ENCODE assay signal across 8 cellular contexts in the genomic region with DNA sequence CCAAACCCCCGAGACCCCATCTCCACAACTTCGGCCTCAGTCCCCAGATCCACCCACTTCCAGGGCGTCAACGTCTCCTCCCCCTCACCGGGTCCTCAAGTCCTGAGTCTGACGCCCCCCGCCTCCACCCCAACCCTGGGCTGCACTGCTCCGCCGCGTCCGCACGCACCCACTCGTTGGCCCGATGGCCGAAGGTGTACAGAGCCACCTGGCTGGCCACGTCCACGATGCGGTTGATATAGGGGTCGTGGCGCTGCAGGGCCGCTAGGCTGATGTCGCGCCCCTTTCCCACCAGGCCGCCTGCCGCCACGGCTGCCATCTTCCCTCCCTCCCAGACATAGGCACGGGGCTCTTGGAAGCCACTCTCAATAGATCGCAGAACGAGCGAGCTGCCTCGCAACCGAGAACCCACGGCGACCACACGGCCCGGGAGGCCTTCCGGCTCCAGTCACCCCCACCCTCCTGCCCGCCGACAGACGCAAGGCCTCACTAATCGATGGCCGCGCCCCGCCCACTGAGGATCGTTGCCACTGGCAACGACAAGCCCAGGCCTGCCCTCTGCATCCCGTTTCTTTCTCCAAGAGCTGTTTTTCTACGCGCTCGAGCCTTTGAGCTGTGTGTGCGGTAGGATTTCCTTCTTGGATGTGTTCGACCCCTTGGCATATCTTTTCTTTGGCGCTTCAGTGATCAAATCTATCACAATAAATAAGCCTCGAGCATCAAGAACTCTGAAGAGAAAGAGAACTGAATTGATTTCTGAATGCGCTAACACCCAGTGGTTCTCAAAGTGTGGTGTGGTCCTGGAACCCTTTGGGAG. TPM values are rescaled to one million over a fixed set of nuclear protein-coding genes. Genes with fewer than 3 reads are reported as not detected.
DNase-seq lines count a peak whose midpoint lies in the region; ATAC-seq and TF ChIP-seq lines count a peak whose summit lies in the region.

Gene DCP1B (minus strand): TSS at position 345 of the 817 bp plus-strand sequence. CDS start 26 bp downstream, at position 319.

- no peaks in the 10 kb centered on the region for H3K36me3 ChIP-seq in Loucy (ENCODE audit: insufficient read depth, low read length)

- no peaks in the 10 kb centered on the region for H3K9me3 Mint-ChIP-seq in natural killer cell treated with Interleukin-12 subunit alpha and Interleukin-12 subunit beta and Interleukin-15 and Interleukin-18, amount 100 ng/mL, for 72 hours

- H3K9me3 ChIP-seq in Loucy (ENCODE audit: insufficient read depth, low read depth, low read length) = no peaks in the 10 kb centered on the region

- H3K4me3 Mint-ChIP-seq in natural killer cell treated with Interleukin-12 subunit alpha and Interleukin-12 subunit beta and Interleukin-15 and Interleukin-18, amount 100 ng/mL, for 72 hours = peak within 1 kb of the TSS; percentile 100

- H3K79me2 ChIP-seq in Loucy (ENCODE audit: insufficient read depth, low read length) = peaks cover 22% of the 10 kb centered on the region

- peaks cover 6% of the 10 kb centered on the region for H4K20me1 ChIP-seq in Loucy (ENCODE audit: insufficient read depth, low read length, poor library complexity, severe bottlenecking)

- H3K4me1 ChIP-seq in Loucy (ENCODE audit: insufficient read depth, low read length, poor library complexity, severe bottlenecking) = peaks cover 24% of the 10 kb centered on the region

- H3F3A ChIP-seq in Loucy (ENCODE audit: low read depth) = no peaks in the 10 kb centered on the region

- peak within 1 kb of the TSS; percentile 79 for H2AFZ ChIP-seq in Loucy (ENCODE audit: low read length)

- TF ChIP-seq CTCF in Loucy (conservative IDR thresholded peaks at IDR 0.05; ENCODE audit: low read length) (0 out of 2 replicates have a peak, but pooled peaks have one; percentile 11), fibroblast of pulmonary artery (IDR thresholded peaks at IDR 0.05; ENCODE audit: low read length, missing control alignments) (no peak)

- H3K4me1 Mint-ChIP-seq in natural killer cell treated with Interleukin-12 subunit alpha and Interleukin-12 subunit beta and Interleukin-15 and Interleukin-18, amount 100 ng/mL, for 72 hours (ENCODE audit: low read depth in 2 of 2) = peaks cover 15 to 29% of the 10 kb centered on the region in 2 donors

- H3K4me2 ChIP-seq in Loucy (ENCODE audit: low read depth, low read length, poor library complexity, severe bottlenecking) = peak within 1 kb of the TSS; percentile 84

- DNase-seq in ELF-1 (ENCODE audit: low read depth, low spot score) (peak; percentile 98), H4 (ENCODE audit: low spot score) (peak; percentile 99), SHP77 (lab: John Stamatoyannopoulos, UW) (peak; percentile 75 to 76), fibroblast of pulmonary artery (ENCODE audit: low read depth) (peak; percentile 98)
- peak; percentile 90 for DNase-seq in activated effector memory CD4-positive, alpha-beta T cell treated with Interleukin-2 at 50 U/mL for 16 hours
- peak; percentile 96 for DNase-seq in natural killer cell treated with Interleukin-12 subunit alpha and Interleukin-12 subunit beta and Interleukin-15 and Interleukin-18, amount 100 ng/mL, for 72 hours (ENCODE audit: low spot score)
- peak; percentile 94 for DNase-seq in stimulated activated naive CD8-positive, alpha-beta T cell treated with anti-CD3 and anti-CD28 coated beads, Interleukin-15, Interleukin-2, amounts not matched to agents 100 U/mL and 50 U/mL, for 24 hours

- H3K27me3 Mint-ChIP-seq in natural killer cell treated with Interleukin-12 subunit alpha and Interleukin-12 subunit beta and Interleukin-15 and Interleukin-18, amount 100 ng/mL, for 72 hours = peaks cover 0 to under 1% of the 10 kb centered on the region in 2 donors

- peak; percentile 100 for ATAC-seq in natural killer cell treated with Interleukin-12 subunit alpha and Interleukin-12 subunit beta and Interleukin-15 and Interleukin-18, amount 100 ng/mL, for 72 hours
- peak; percentile 100 for ATAC-seq in stimulated activated naive CD8-positive, alpha-beta T cell treated with anti-CD3 and anti-CD28 coated beads, Interleukin-15, Interleukin-2, amounts not matched to agents 100 U/mL and 50 U/mL, for 24 hours

- no peaks in the 10 kb centered on the region for H3K9me2 ChIP-seq in Loucy (replicated peaks; ENCODE audit: low read depth, low read length)

- peak within 1 kb of the TSS; percentile 96 to 97 for H3K27ac Mint-ChIP-seq in natural killer cell treated with Interleukin-12 subunit alpha and Interleukin-12 subunit beta and Interleukin-15 and Interleukin-18, amount 100 ng/mL, for 72 hours

- H3K4me3 ChIP-seq in Loucy (ENCODE audit: low read length, poor library complexity, severe bottlenecking) = peak within 1 kb of the TSS; percentile 84
- H3K4me3 ChIP-seq in fibroblast of pulmonary artery (replicated peaks; ENCODE audit: low read depth, low read length) = peak within 1 kb of the TSS; percentile 94

- H3K36me3 Mint-ChIP-seq in natural killer cell treated with Interleukin-12 subunit alpha and Interleukin-12 subunit beta and Interleukin-15 and Interleukin-18, amount 100 ng/mL, for 72 hours = peaks cover 11% of the 10 kb centered on the region

- H3K27me3 ChIP-seq in Loucy (ENCODE audit: insufficient read depth, low read length, poor library complexity, severe bottlenecking) = no peaks in the 10 kb centered on the region

- peak within 1 kb of the TSS; percentile 94 for H3K9ac ChIP-seq in Loucy (ENCODE audit: low read depth, low read length, poor library complexity, severe bottlenecking)

RNA-seq across cellular contexts. Expression of gene DCP1B, which starts in this region (rescaled TPM):
- 25.7 and 32.4 TPM in 2 replicates for total RNA-seq in H4 (2014; rRNA removed; shearing (Covaris generic))
- total RNA-seq in natural killer cell treated with Interleukin-12 subunit alpha and Interleukin-12 subunit beta and Interleukin-15 and Interleukin-18, amount 100 ng/mL, for 72 hours = 10 to 100 TPM; 11.3 TPM

Comparison
In these comparisons a context has a peak if more than half of its experiments do, and no peak if none do; other contexts are left out.
1. Peak in every context shown above with its lines: DNase-seq, ATAC-seq and H3K4me3 ChIP-seq.